In genomic region chr2:222572761-222573174, GRCh38 we compare ENCODE assay signal across 9 cellular contexts.
A peak's percentile ranks its signal among the peaks of the same experiment; 100 is the strongest.
DNase-seq lines count a peak whose midpoint lies in the region; ATAC-seq and TF ChIP-seq lines count a peak whose summit lies in the region.
"Had no signal": no experiment of that assay in that cellular context is flagged by ENCODE, and none has a peak within 500 bp of the region (broad histone marks: within the 10 kb centered on the region; RNA-seq: fewer than 3 reads in every experiment).

No MANE protein-coding gene starts in this region.

- H3K27me3 Mint-ChIP-seq in activated CD8-positive, alpha-beta T cell treated with anti-CD3 and anti-CD28 coated beads, Interleukin-2, amount 10 ng/mL, durations not matched to agents 7 days and 5 days (ENCODE audit: low read depth) = no peaks in the 10 kb centered on the region
- no peaks in the 10 kb centered on the region for H3K27me3 Mint-ChIP-seq in stimulated activated memory B cell treated with anti-CD40 and anti-IgM and Interleukin-4, amounts not matched to agents 10 μg/mL and 1 μg/mL and 100 μg/mL, for 72 hours

- peak overlapping the region; percentile 2 for H3K27ac Mint-ChIP-seq in activated CD8-positive, alpha-beta T cell treated with anti-CD3 and anti-CD28 coated beads, Interleukin-2, amount 10 ng/mL, durations not matched to agents 7 days and 5 days
- H3K27ac Mint-ChIP-seq in stimulated activated memory B cell treated with anti-CD40 and anti-IgM and Interleukin-4, amounts not matched to agents 10 μg/mL and 1 μg/mL and 100 μg/mL, for 72 hours = peak overlapping the region; percentile 53

- peak overlapping the region in 1 of 4 donors; percentile 32 for H3K27ac ChIP-seq in Peyer's patch
- H3K27ac ChIP-seq: BLaER1 had no signal

- POLR2A ChIA-PET in activated CD8-positive, alpha-beta T cell treated with anti-CD3 and anti-CD28 coated beads, Interleukin-2, amount 10 ng/mL, durations not matched to agents 7 days and 5 days (lab: Charles Lee) = no interaction called here

- no peak overlapping the region for H3K4me3 ChIP-seq in Peyer's patch
- H3K4me3 ChIP-seq: BLaER1 had no signal

- peaks cover 5% of the 10 kb centered on the region for H3K4me1 Mint-ChIP-seq in activated CD8-positive, alpha-beta T cell treated with anti-CD3 and anti-CD28 coated beads, Interleukin-2, amount 10 ng/mL, durations not matched to agents 7 days and 5 days (ENCODE audit: low read depth)
- H3K4me1 Mint-ChIP-seq in stimulated activated memory B cell treated with anti-CD40 and anti-IgM and Interleukin-4, amounts not matched to agents 10 μg/mL and 1 μg/mL and 100 μg/mL, for 72 hours = no peaks in the 10 kb centered on the region

- peaks cover 0 to 12% (median 0%) of the 10 kb centered on the region in 3 donors for H3K36me3 ChIP-seq in Peyer's patch

- peaks cover 25% of the 10 kb centered on the region for H3K36me3 Mint-ChIP-seq in activated CD8-positive, alpha-beta T cell treated with anti-CD3 and anti-CD28 coated beads, Interleukin-2, amount 10 ng/mL, durations not matched to agents 7 days and 5 days (ENCODE audit: low read depth)
- H3K36me3 Mint-ChIP-seq in stimulated activated memory B cell treated with anti-CD40 and anti-IgM and Interleukin-4, amounts not matched to agents 10 μg/mL and 1 μg/mL and 100 μg/mL, for 72 hours = peaks cover 58% of the 10 kb centered on the region

- CTCF ChIA-PET in activated CD8-positive, alpha-beta T cell treated with anti-CD3 and anti-CD28 coated beads, Interleukin-2, amount 10 ng/mL, durations not matched to agents 7 days and 5 days (lab: Charles Lee) = interaction anchor here (1.0 to 2.7 kb wide), 3 partner anchors 8 to 255 kb away, joined by 3 to 9 read pairs (median 4); no protein-coding TSS in a partner anchor

- H3K9me3 ChIP-seq in Peyer's patch = no peaks in the 10 kb centered on the region
- H3K9me3 ChIP-seq: BLaER1 had no signal

- no peak overlapping the region for H3K4me3 Mint-ChIP-seq in activated CD8-positive, alpha-beta T cell treated with anti-CD3 and anti-CD28 coated beads, Interleukin-2, amount 10 ng/mL, durations not matched to agents 7 days and 5 days
- H3K4me3 Mint-ChIP-seq in stimulated activated memory B cell treated with anti-CD40 and anti-IgM and Interleukin-4, amounts not matched to agents 10 μg/mL and 1 μg/mL and 100 μg/mL, for 72 hours = no peak overlapping the region

- TF ChIP-seq CTCF in Peyer's patch (IDR thresholded peaks at IDR 0.05) = no peak

- no peaks in the 10 kb centered on the region for H3K9me3 Mint-ChIP-seq in activated CD8-positive, alpha-beta T cell treated with anti-CD3 and anti-CD28 coated beads, Interleukin-2, amount 10 ng/mL, durations not matched to agents 7 days and 5 days (ENCODE audit: insufficient read depth)
- H3K9me3 Mint-ChIP-seq in stimulated activated memory B cell treated with anti-CD40 and anti-IgM and Interleukin-4, amounts not matched to agents 10 μg/mL and 1 μg/mL and 100 μg/mL, for 72 hours = no peaks in the 10 kb centered on the region

- no peak for ATAC-seq in activated CD8-positive, alpha-beta T cell treated with anti-CD3 and anti-CD28 coated beads, Interleukin-2, amount 10 ng/mL, durations not matched to agents 7 days and 5 days
- ATAC-seq in left ventricle myocardium superior (peak; percentile 90), HG03354 (IDR thresholded peaks at IDR 0.05; ENCODE audit: poor library complexity, severe bottlenecking, unreplicated experiment) (no peak)
- no peak for ATAC-seq in stimulated activated memory B cell treated with anti-CD40 and anti-IgM and Interleukin-4, amounts not matched to agents 10 μg/mL and 1 μg/mL and 100 μg/mL, for 72 hours

- TF ChIP-seq POLR2A in Peyer's patch (IDR thresholded peaks at IDR 0.05) = no peak

- H3K27me3 ChIP-seq in Peyer's patch = no peaks in the 10 kb centered on the region
- H3K27me3 ChIP-seq: BLaER1 had no signal

- peak; percentile 20 for DNase-seq in NCI-H2171 treated with DMSO at 0.1 percent for 48 hours (lab: John Stamatoyannopoulos, UW)
- no peak for DNase-seq in NCI-H2171 (lab: John Stamatoyannopoulos, UW)
- DNase-seq in activated CD8-positive, alpha-beta T cell treated with anti-CD3 and anti-CD28 coated beads, Interleukin-2, amount 10 ng/mL, durations not matched to agents 7 days and 5 days = no peak
- DNase-seq in left ventricle myocardium superior = peak; percentile 41
- DNase-seq in Peyer's patch = no peak
- no peak for DNase-seq in islet precursor cell

- H3K4me1 ChIP-seq in Peyer's patch = no peaks in the 10 kb centered on the region
- H3K4me1 ChIP-seq: BLaER1 had no signal

- intact Hi-C loops in left ventricle myocardium superior (cut with micrococcal nuclease) = no loop called here

Comparison
In these comparisons a context has a peak if more than half of its experiments do, and no peak if none do; other contexts are left out.
1. DNase-seq: peak in NCI-H2171 treated with DMSO at 0.1 percent for 48 hours (single experiment) and left ventricle myocardium superior (single experiment); none in NCI-H2171 (single experiment), activated CD8-positive, alpha-beta T cell treated with anti-CD3 and anti-CD28 coated beads, Interleukin-2, amount 10 ng/mL, durations not matched to agents 7 days and 5 days (single experiment), Peyer's patch (0 of 3) and islet precursor cell (single experiment).